Comparison of ENCODE assay signal across 25 cellular contexts in genomic region chr10:44083719-44084400, GRCh38.
"Had no signal": no experiment of that assay in that cellular context is flagged by ENCODE, and none has a peak within 500 bp of the region (broad histone marks: within the 10 kb centered on the region; RNA-seq: fewer than 3 reads in every experiment).

No MANE protein-coding gene starts in this region.

- H3K4me1 ChIP-seq: ascending aorta had no signal

- ATAC-seq: activated CD4-positive, alpha-beta T cell treated with anti-CD3 and anti-CD28 coated beads for 36 hours; activated CD8-positive, alpha-beta memory T cell treated with anti-CD3 and anti-CD28 coated beads, Interleukin-2, amount 10 ng/mL, durations not matched to agents 7 days and 5 days; activated CD8-positive, alpha-beta T cell treated with anti-CD3 and anti-CD28 coated beads, Interleukin-2, amount 10 ng/mL, durations not matched to agents 7 days and 5 days; activated naive CD4-positive, alpha-beta T cell treated with anti-CD3 and anti-CD28 coated beads, Interleukin-2, amount 50 U/mL, for 72 hours; esophagus mucosa had no signal

- H3K9me3 Mint-ChIP-seq: activated CD4-positive, alpha-beta T cell treated with anti-CD3 and anti-CD28 coated beads, Interleukin-2, amount 10 ng/mL, durations not matched to agents 24 days and 14 days; activated naive CD4-positive, alpha-beta T cell treated with anti-CD3 and anti-CD28 coated beads, Interleukin-2, amount 10 ng/mL, durations not matched to agents 7 days and 5 days; activated T-helper 1 cell treated with anti-CD3 and anti-CD28 coated beads, Interleukin-12 subunit alpha, Interleukin-12 subunit beta, Interleukin-2, Interleukin-4 antibody, amounts not matched to agents 30 ng/mL and 10 ng/mL and 1 ng/mL, durations not matched to agents 14 hours and 24 hours and 36 hours; activated T-helper 2 cell treated with anti-CD3 and anti-CD28 coated beads, Interferon-gamma antibody, Interleukin-2, Interleukin-4, amounts not matched to agents 10 μg/mL and 5 μg/mL and 100 μg/mL, durations not matched to agents 14 hours and 24 hours and 36 hours had no signal

- H3K36me3 ChIP-seq: ascending aorta had no signal

- H3K27me3 ChIP-seq: ascending aorta had no signal

- H3K4me3 ChIP-seq: ascending aorta had no signal

- DNase-seq: activated CD4-positive, alpha-beta memory T cell treated with anti-CD3 and anti-CD28 coated beads for 36 hours; activated CD4-positive, alpha-beta T cell treated with anti-CD3 and anti-CD28 coated beads for 36 hours; activated CD4-positive, alpha-beta T cell treated with anti-CD3 and anti-CD28 coated beads, Interleukin-2, amount 10 ng/mL, durations not matched to agents 24 days and 14 days; activated CD4-positive, CD25-positive, alpha-beta regulatory T cell; activated CD4-positive, CD25-positive, alpha-beta regulatory T cell treated with anti-CD3 and anti-CD28 coated beads, Interleukin-2, amount 50 U/mL, for 72 hours; activated CD8-positive, alpha-beta memory T cell treated with anti-CD3 and anti-CD28 coated beads, Interleukin-2, amount 10 ng/mL, durations not matched to agents 7 days and 5 days; activated CD8-positive, alpha-beta memory T cell treated with anti-CD3 and anti-CD28 coated beads, Interleukin-2, amount 50 U/mL, for 4 hours; activated CD8-positive, alpha-beta T cell treated with anti-CD3 and anti-CD28 coated beads, Interleukin-2, amount 10 ng/mL, durations not matched to agents 7 days and 5 days; activated effector memory CD4-positive, alpha-beta T cell treated with anti-CD3 and anti-CD28 coated beads, Interleukin-2, amount 50 U/mL, for 16 hours; activated naive CD4-positive, alpha-beta T cell; activated naive CD4-positive, alpha-beta T cell treated with anti-CD3 and anti-CD28 coated beads, Interleukin-2, amount 10 ng/mL, durations not matched to agents 7 days and 5 days; activated naive CD8-positive, alpha-beta T cell treated with anti-CD3 and anti-CD28 coated beads, Interleukin-2, amount 10 ng/mL, durations not matched to agents 7 days and 5 days; activated T-cell treated with anti-CD3 and anti-CD28 coated beads, Interleukin-2, amount 50 U/mL, for 1 hour; activated T-cell treated with anti-CD3 and anti-CD28 coated beads, Interleukin-2, amount 50 U/mL, for 48 hours; caudate nucleus; cortex of kidney; dermis blood vessel endothelial cell; effector CD4-positive, alpha-beta T cell; foreskin fibroblast; T-helper 2 cell had no signal

- H3K4me1 Mint-ChIP-seq: activated CD4-positive, alpha-beta T cell treated with anti-CD3 and anti-CD28 coated beads for 36 hours; activated CD4-positive, alpha-beta T cell treated with anti-CD3 and anti-CD28 coated beads, Interleukin-2, amount 10 ng/mL, durations not matched to agents 24 days and 14 days; activated CD8-positive, alpha-beta memory T cell treated with anti-CD3 and anti-CD28 coated beads, Interleukin-2, amount 10 ng/mL, durations not matched to agents 7 days and 5 days; activated naive CD4-positive, alpha-beta T cell treated with anti-CD3 and anti-CD28 coated beads, Interleukin-2, amount 10 ng/mL, durations not matched to agents 7 days and 5 days; activated naive CD8-positive, alpha-beta T cell treated with anti-CD3 and anti-CD28 coated beads, Interleukin-2, amount 10 ng/mL, durations not matched to agents 7 days and 5 days had no signal

- H3K4me3 Mint-ChIP-seq: activated CD4-positive, alpha-beta memory T cell treated with anti-CD3 and anti-CD28 coated beads for 36 hours; activated CD4-positive, alpha-beta T cell treated with anti-CD3 and anti-CD28 coated beads for 36 hours; activated CD4-positive, alpha-beta T cell treated with anti-CD3 and anti-CD28 coated beads, Interleukin-2, amount 10 ng/mL, durations not matched to agents 24 days and 14 days; activated CD8-positive, alpha-beta memory T cell treated with anti-CD3 and anti-CD28 coated beads, Interleukin-2, amount 10 ng/mL, durations not matched to agents 7 days and 5 days; activated CD8-positive, alpha-beta T cell treated with anti-CD3 and anti-CD28 coated beads, Interleukin-2, amount 10 ng/mL, durations not matched to agents 7 days and 5 days; activated naive CD4-positive, alpha-beta T cell treated with anti-CD3 and anti-CD28 coated beads, Interleukin-2, amount 10 ng/mL, durations not matched to agents 7 days and 5 days; activated naive CD8-positive, alpha-beta T cell treated with anti-CD3 and anti-CD28 coated beads, Interleukin-2, amount 10 ng/mL, durations not matched to agents 7 days and 5 days; activated T-helper 1 cell treated with anti-CD3 and anti-CD28 coated beads, Interleukin-12 subunit alpha, Interleukin-12 subunit beta, Interleukin-2, Interleukin-4 antibody, amounts not matched to agents 30 ng/mL and 10 ng/mL and 1 ng/mL, durations not matched to agents 14 hours and 24 hours and 36 hours had no signal

- H3K27ac ChIP-seq: ascending aorta had no signal

- H3K9me3 ChIP-seq: ascending aorta had no signal

- H3K36me3 Mint-ChIP-seq: activated CD8-positive, alpha-beta memory T cell treated with anti-CD3 and anti-CD28 coated beads, Interleukin-2, amount 10 ng/mL, durations not matched to agents 7 days and 5 days; activated naive CD4-positive, alpha-beta T cell treated with anti-CD3 and anti-CD28 coated beads, Interleukin-2, amount 10 ng/mL, durations not matched to agents 7 days and 5 days; activated naive CD8-positive, alpha-beta T cell treated with anti-CD3 and anti-CD28 coated beads, Interleukin-2, amount 10 ng/mL, durations not matched to agents 7 days and 5 days had no signal

- H3K27ac Mint-ChIP-seq: activated CD4-positive, alpha-beta memory T cell treated with anti-CD3 and anti-CD28 coated beads for 36 hours; activated CD4-positive, alpha-beta T cell treated with anti-CD3 and anti-CD28 coated beads for 36 hours; activated CD4-positive, alpha-beta T cell treated with anti-CD3 and anti-CD28 coated beads, Interleukin-2, amount 10 ng/mL, durations not matched to agents 24 days and 14 days; activated CD8-positive, alpha-beta memory T cell treated with anti-CD3 and anti-CD28 coated beads, Interleukin-2, amount 10 ng/mL, durations not matched to agents 7 days and 5 days; activated CD8-positive, alpha-beta T cell treated with anti-CD3 and anti-CD28 coated beads, Interleukin-2, amount 10 ng/mL, durations not matched to agents 7 days and 5 days; activated naive CD4-positive, alpha-beta T cell treated with anti-CD3 and anti-CD28 coated beads, Interleukin-2, amount 10 ng/mL, durations not matched to agents 7 days and 5 days; activated naive CD4-positive, alpha-beta T cell treated with anti-CD3 and anti-CD28 coated beads, Interleukin-2, amount 50 U/mL, for 72 hours; activated naive CD8-positive, alpha-beta T cell treated with anti-CD3 and anti-CD28 coated beads, Interleukin-2, amount 10 ng/mL, durations not matched to agents 7 days and 5 days; activated T-helper 1 cell treated with anti-CD3 and anti-CD28 coated beads, Interleukin-12 subunit alpha, Interleukin-12 subunit beta, Interleukin-2, Interleukin-4 antibody, amounts not matched to agents 30 ng/mL and 10 ng/mL and 1 ng/mL, durations not matched to agents 14 hours and 24 hours and 36 hours; activated T-helper 2 cell treated with anti-CD3 and anti-CD28 coated beads, Interferon-gamma antibody, Interleukin-2, Interleukin-4, amounts not matched to agents 10 μg/mL and 5 μg/mL and 100 μg/mL, durations not matched to agents 14 hours and 24 hours and 36 hours had no signal

- H3K27me3 Mint-ChIP-seq: activated CD4-positive, alpha-beta T cell treated with anti-CD3 and anti-CD28 coated beads, Interleukin-2, amount 10 ng/mL, durations not matched to agents 24 days and 14 days; activated naive CD4-positive, alpha-beta T cell treated with anti-CD3 and anti-CD28 coated beads, Interleukin-2, amount 10 ng/mL, durations not matched to agents 7 days and 5 days had no signal
